Comparison of ENCODE assay signal across 1 cellular context in genomic region chr1:46174448-46175231, GRCh38.
TF ChIP-seq lines count a peak whose summit lies in the region.

TSPAN1 (plus strand) TSS chr1:46175087; CDS start chr1:46181108, 6,021 bp downstream.

TF ChIP-seq in HepG2, 621 proteins besides CTCF, POLR2A, EP300 and RAD21 (continued from another document):
- TF ChIP-seq ZBTB10 (CRISPR knock-in tag; IDR thresholded peaks at IDR 0.05; ENCODE audit: borderline replicate concordance) (peak; percentile 83; the same call in 1 of the 2 replicates), CEBPG (CRISPR knock-in tag; IDR thresholded peaks at IDR 0.05) (peak; percentile 71), ATF7 (IDR thresholded peaks at IDR 0.05) (0 out of 2 replicates have a peak, but pooled peaks have one; percentile 12), ATF7 (CRISPR knock-in tag; IDR thresholded peaks at IDR 0.05) (no peak), ATF4 (CRISPR knock-in tag; IDR thresholded peaks at IDR 0.05) (peak in 1 of 2 experiments; percentile 88; a peak in 2 of 4 replicates), CREBL2 (CRISPR knock-in tag; IDR thresholded peaks at IDR 0.05; ENCODE audit: borderline replicate concordance) (no peak)
